Comparison of ENCODE assay signal across 8 cellular contexts in the genomic region with DNA sequence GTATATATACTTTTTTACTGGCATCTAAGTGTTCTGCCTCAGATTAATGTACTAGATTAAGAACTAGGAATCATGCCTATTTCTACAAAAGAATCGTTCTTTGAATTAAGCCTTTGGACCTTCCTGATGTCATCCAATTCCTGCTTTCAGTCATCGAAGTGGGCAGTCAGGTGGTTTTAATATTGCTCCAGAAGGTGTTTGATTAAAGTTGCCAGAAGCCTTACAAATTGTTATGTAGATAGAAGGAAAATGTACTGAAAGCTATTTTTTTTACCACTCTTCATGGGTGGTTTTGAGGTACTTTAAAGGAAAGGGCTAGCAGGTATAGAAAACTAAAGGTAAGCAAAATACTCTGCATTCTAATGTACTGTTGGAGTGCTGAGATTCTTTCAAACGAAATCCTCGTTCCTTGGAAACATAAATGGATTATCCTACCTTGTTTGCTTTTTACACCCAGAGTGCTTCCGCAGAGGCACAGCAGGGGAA. TPM values are rescaled to one million over a fixed set of nuclear protein-coding genes. Genes with fewer than 3 reads are reported as not detected.
DNase-seq lines count a peak whose midpoint lies in the region; FAIRE-seq and TF ChIP-seq lines count a peak whose summit lies in the region.

No MANE protein-coding gene starts in this region.

- intact Hi-C loops in Calu3 (cut with micrococcal nuclease; ENCODE audit: unreplicated experiment), result loop anchor here (5.0 to 10.0 kb wide), 2 partner anchors 66 to 181 kb away; a partner anchor contains a TSS

- FAIRE-seq in HTR-8/SVneo (lab: Jason Lieb, UNC), result no peak

- CTCF ChIA-PET in Calu3 (lab: Charles Lee), result interaction anchor here (0.6 to 1.1 kb wide), 3 partner anchors 10 to 170 kb away, joined by 3 to 4 read pairs (median 3); a partner anchor contains a TSS

- TSS peak; percentile 74 for BruUV-seq in Calu3 (replicated peaks; lab: Mats Ljungman, UMichigan)

- H3K4me1 Mint-ChIP-seq in Calu3 (ENCODE audit: low read depth, unreplicated experiment) (peaks cover 27% of the 10 kb centered on the region), chondrocyte (ENCODE audit: low read depth) (peaks cover 40% of the 10 kb centered on the region)

- H3K4me1 ChIP-seq in muscle layer of colon (ENCODE audit: insufficient read depth, low read length), result peaks cover 12% of the 10 kb centered on the region

- H3K36me3 Mint-ChIP-seq in Calu3 (ENCODE audit: insufficient read depth, unreplicated experiment), result peaks cover 22% of the 10 kb centered on the region
- peaks cover 3% of the 10 kb centered on the region for H3K36me3 Mint-ChIP-seq in chondrocyte (ENCODE audit: low read depth)

- peak overlapping the region; percentile 99 for H3K9ac ChIP-seq in muscle layer of colon (ENCODE audit: low read length)

- H3K27me3 ChIP-seq in muscle layer of colon (ENCODE audit: control insufficient read depth in 1 of 2, insufficient read depth in 2 of 2, low read length in 2 of 2), result no peaks in the 10 kb centered on the region

- H3K27me3 Mint-ChIP-seq in Calu3 (ENCODE audit: unreplicated experiment), result no peaks in the 10 kb centered on the region
- H3K27me3 Mint-ChIP-seq in chondrocyte (ENCODE audit: low read depth), result no peaks in the 10 kb centered on the region

- no peak for TF ChIP-seq CTCF in Calu3 (IDR thresholded peaks at IDR 0.05; ENCODE audit: unreplicated experiment)
- TF ChIP-seq CTCF in chondrocyte (IDR thresholded peaks at IDR 0.05), result no peak

- H3K27ac Mint-ChIP-seq in Calu3 (ENCODE audit: unreplicated experiment) (peak overlapping the region; percentile 96), chondrocyte (ENCODE audit: unreplicated experiment) (peak overlapping the region; percentile 99)

- DNase-seq in Calu3 (no peak), chondrocyte (ENCODE audit: low spot score) (no peak), HTR-8/SVneo (ENCODE audit: insufficient read length, low spot score) (no peak), SKM-1 treated with dmso at 0.1 percent for 144 hours (lab: John Stamatoyannopoulos, UW; ENCODE audit: unreplicated experiment) (no peak), COLO668 (lab: John Stamatoyannopoulos, UW; ENCODE audit: unreplicated experiment) (no peak), epidermal melanocyte (ENCODE audit: insufficient read length, low spot score) (no peak)

- H3K27ac ChIP-seq in KOPT-K1 (ENCODE audit: low read depth, low read length, poor library complexity, severe bottlenecking) (peak overlapping the region; percentile 87), muscle layer of colon (ENCODE audit: low read depth, low read length) (peak overlapping the region; percentile 88)

- H3K4me3 ChIP-seq in muscle layer of colon (ENCODE audit: low read depth in 1 of 2, low read length in 2 of 2), result peak overlapping the region; percentile 59 to 65

- H3K36me3 ChIP-seq in KOPT-K1 (ENCODE audit: insufficient read depth, low read length) (peaks cover 25% of the 10 kb centered on the region), muscle layer of colon (ENCODE audit: insufficient read depth, low read length) (peaks cover 16% of the 10 kb centered on the region)

- H3K9me3 Mint-ChIP-seq in Calu3 (ENCODE audit: low read depth, unreplicated experiment), result no peaks in the 10 kb centered on the region
- peaks cover 2% of the 10 kb centered on the region for H3K9me3 Mint-ChIP-seq in chondrocyte (ENCODE audit: low read depth)

- H3K9me3 ChIP-seq in KOPT-K1 (ENCODE audit: insufficient read depth, low read length, poor library complexity, severe bottlenecking) (no peaks in the 10 kb centered on the region), muscle layer of colon (ENCODE audit: low read length) (no peaks in the 10 kb centered on the region)

- H3K4me3 Mint-ChIP-seq in Calu3 (ENCODE audit: low read depth, unreplicated experiment) (peak overlapping the region; percentile 96), chondrocyte (ENCODE audit: unreplicated experiment) (peak overlapping the region; percentile 87)

RNA-seq across cellular contexts. Expression of a gene that starts 0.7 kb away (rescaled TPM):
- 18.2 and 20.3 TPM in 2 replicates for total RNA-seq in Calu3 (2022)
- total RNA-seq in chondrocyte, result 20.3 to 22.0 TPM (median 20.9 TPM) in 3 replicates
